Comparison of ENCODE assay signal across 8 cellular contexts in the genomic region with DNA sequence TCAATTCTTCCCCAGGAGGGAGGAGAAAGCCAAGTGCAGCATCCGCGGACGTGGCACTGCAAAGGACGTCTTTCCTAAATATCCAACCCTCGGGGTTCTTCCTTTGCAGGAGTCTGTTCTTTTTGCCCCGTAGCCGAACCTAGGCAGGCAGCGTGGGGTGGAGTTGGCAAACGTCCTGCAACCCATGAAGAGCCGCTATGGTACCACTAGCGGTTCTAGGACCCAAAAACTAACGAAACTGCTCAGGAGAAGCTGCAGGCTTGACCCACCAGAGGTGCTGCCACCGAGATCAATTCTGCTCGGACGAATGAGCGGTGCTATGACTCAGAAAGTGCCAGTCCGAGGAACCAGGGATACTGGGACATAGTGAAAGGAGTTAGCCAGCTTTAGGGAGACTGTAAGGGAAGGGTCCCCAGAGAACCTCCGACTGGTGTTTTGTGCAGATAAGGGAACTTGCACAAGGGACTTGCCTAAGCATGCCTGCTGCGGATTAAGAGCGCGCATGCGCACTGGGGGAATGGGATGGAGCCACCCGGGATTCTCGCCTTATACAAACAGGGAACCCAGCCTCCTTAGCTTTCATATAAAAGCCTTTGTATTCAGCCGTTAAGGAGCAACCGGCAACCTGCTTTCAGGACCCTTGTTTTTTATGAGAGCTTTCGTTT. TPM values are rescaled to one million over a fixed set of nuclear protein-coding genes. Genes with fewer than 3 reads are reported as not detected.
DNase-seq lines count a peak whose midpoint lies in the region; ATAC-seq, FAIRE-seq and TF ChIP-seq lines count a peak whose summit lies in the region.

No MANE protein-coding gene starts in this region.

- TF ChIP-seq CTCF in HFF-Myc (IDR thresholded peaks at IDR 0.05; ENCODE audit: low read depth, low read length, missing control alignments) (no peak), pancreas (IDR thresholded peaks at IDR 0.05) (no peak), upper lobe of right lung (IDR thresholded peaks at IDR 0.05) (no peak)

- FAIRE-seq in pancreas (lab: Jason Lieb, UNC) = no peak

- H3K27me3 Mint-ChIP-seq in activated naive CD8-positive, alpha-beta T cell = no peaks in the 10 kb centered on the region

- peak overlapping the region; percentile 91 for H3K4me3 Mint-ChIP-seq in activated naive CD8-positive, alpha-beta T cell

- H3K4me1 Mint-ChIP-seq in activated naive CD8-positive, alpha-beta T cell (ENCODE audit: low read depth) = peaks cover 37% of the 10 kb centered on the region

- no peaks in the 10 kb centered on the region for H3K9me3 Mint-ChIP-seq in activated naive CD8-positive, alpha-beta T cell (ENCODE audit: low read depth)

- ATAC-seq in SK-N-SH treated with all-trans-retinoic acid at 6 μM for 48 hours = peak; percentile 59
- ATAC-seq in pancreas = peak; percentile 55 to 76 (median 72)
- ATAC-seq in upper lobe of right lung = peak; percentile 68

- H3K9me3 ChIP-seq in pancreas (no peaks in the 10 kb centered on the region), upper lobe of right lung (no peaks in the 10 kb centered on the region)

- H3K36me3 ChIP-seq in pancreas (no peaks in the 10 kb centered on the region), upper lobe of right lung (no peaks in the 10 kb centered on the region)

- H3K4me1 ChIP-seq in pancreas (no peaks in the 10 kb centered on the region), upper lobe of right lung (peaks cover 4% of the 10 kb centered on the region)

- peak overlapping the region; percentile 41 for H3K4me3 ChIP-seq in HFF-Myc (replicated peaks; ENCODE audit: low read depth, low read length)
- peak overlapping the region in 3 of 4 donors; percentile 8 to 46 (median 12) for H3K4me3 ChIP-seq in pancreas
- peak overlapping the region; percentile 48 for H3K4me3 ChIP-seq in upper lobe of right lung

- WGBS in pancreas, 2 donors = 7 to 9% methylated on average over 27 of the region's 27 CpGs

- intact Hi-C loops in cardiac septum (cut with DNase I) = loop anchor here (5.0 kb wide), 2 partner anchors 35 to 55 kb away; a partner anchor contains a TSS
- intact Hi-C loops in pancreas (cut with DNase I) = no loop called here
- intact Hi-C loops in upper lobe of right lung (cut with DNase I) = no loop called here

- peaks cover 10 to 65% (median 14%) of the 10 kb centered on the region in 4 donors for H3K27me3 ChIP-seq in pancreas
- H3K27me3 ChIP-seq in upper lobe of right lung = peaks cover 39% of the 10 kb centered on the region

- H3K27ac Mint-ChIP-seq in activated naive CD8-positive, alpha-beta T cell = peak overlapping the region; percentile 94

- H3K36me3 Mint-ChIP-seq in activated naive CD8-positive, alpha-beta T cell = no peaks in the 10 kb centered on the region

- DNase-seq in DMS53 treated with DMSO at 0.1 percent for 48 hours (lab: John Stamatoyannopoulos, UW; ENCODE audit: unreplicated experiment) = peak; percentile 68
- peak; percentile 79 for DNase-seq in HFF-Myc (ENCODE audit: extremely low read depth, low read depth)
- DNase-seq in NCI-H1105 (lab: John Stamatoyannopoulos, UW) = peak; percentile 82
- DNase-seq in cardiac septum (ENCODE audit: low spot score) = peak; percentile 93
- DNase-seq in pancreas = peak in 5 of 6 donors; percentile 26 to 84 (median 72)
- peak; percentile 90 for DNase-seq in upper lobe of right lung

- H3K27ac ChIP-seq in pancreas (peak overlapping the region in 2 of 4 donors; percentile 71 to 85), upper lobe of right lung (peak overlapping the region; percentile 94)

TF ChIP-seq in SK-N-SH treated with all-trans-retinoic acid at 6 μM for 48 hours, 23 proteins besides CTCF, POLR2A, EP300 and RAD21:
- TF ChIP-seq GLIS3 (CRISPR knock-in tag; IDR thresholded peaks at IDR 0.05) (no peak), BACH2 (CRISPR knock-in tag; IDR thresholded peaks at IDR 0.05; ENCODE audit: borderline replicate concordance) (no peak), SNAI2 (CRISPR knock-in tag; IDR thresholded peaks at IDR 0.05) (no peak), ZFP3 (CRISPR knock-in tag; IDR thresholded peaks at IDR 0.05) (no peak), ISL1 (CRISPR knock-in tag; IDR thresholded peaks at IDR 0.05) (no peak), ARNTL (CRISPR knock-in tag; IDR thresholded peaks at IDR 0.05; ENCODE audit: borderline replicate concordance, low read depth) (no peak), OSR1 (CRISPR knock-in tag; IDR thresholded peaks at IDR 0.05) (no peak), TCF4 (CRISPR knock-in tag; IDR thresholded peaks at IDR 0.05; ENCODE audit: borderline replicate concordance) (no peak), ESRRG (CRISPR knock-in tag; IDR thresholded peaks at IDR 0.05) (no peak), ZNF8 (CRISPR knock-in tag; IDR thresholded peaks at IDR 0.05) (no peak), ZC3H10 (CRISPR knock-in tag; IDR thresholded peaks at IDR 0.05) (no peak), PPARA (CRISPR knock-in tag; IDR thresholded peaks at IDR 0.05; ENCODE audit: borderline replicate concordance) (no peak), ZFP30 (CRISPR knock-in tag; IDR thresholded peaks at IDR 0.05) (no peak)
- TF ChIP-seq, protein P1, sequence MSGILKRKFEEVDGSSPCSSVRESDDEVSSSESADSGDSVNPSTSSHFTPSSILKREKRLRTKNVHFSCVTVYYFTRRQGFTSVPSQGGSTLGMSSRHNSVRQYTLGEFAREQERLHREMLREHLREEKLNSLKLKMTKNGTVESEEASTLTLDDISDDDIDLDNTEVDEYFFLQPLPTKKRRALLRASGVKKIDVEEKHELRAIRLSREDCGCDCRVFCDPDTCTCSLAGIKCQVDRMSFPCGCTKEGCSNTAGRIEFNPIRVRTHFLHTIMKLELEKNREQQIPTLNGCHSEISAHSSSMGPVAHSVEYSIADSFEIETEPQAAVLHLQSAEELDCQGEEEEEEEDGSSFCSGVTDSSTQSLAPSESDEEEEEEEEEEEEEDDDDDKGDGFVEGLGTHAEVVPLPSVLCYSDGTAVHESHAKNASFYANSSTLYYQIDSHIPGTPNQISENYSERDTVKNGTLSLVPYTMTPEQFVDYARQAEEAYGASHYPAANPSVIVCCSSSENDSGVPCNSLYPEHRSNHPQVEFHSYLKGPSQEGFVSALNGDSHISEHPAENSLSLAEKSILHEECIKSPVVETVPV (CRISPR knock-in tag; IDR thresholded peaks at IDR 0.05) = no peak
- TF ChIP-seq, protein P2, sequence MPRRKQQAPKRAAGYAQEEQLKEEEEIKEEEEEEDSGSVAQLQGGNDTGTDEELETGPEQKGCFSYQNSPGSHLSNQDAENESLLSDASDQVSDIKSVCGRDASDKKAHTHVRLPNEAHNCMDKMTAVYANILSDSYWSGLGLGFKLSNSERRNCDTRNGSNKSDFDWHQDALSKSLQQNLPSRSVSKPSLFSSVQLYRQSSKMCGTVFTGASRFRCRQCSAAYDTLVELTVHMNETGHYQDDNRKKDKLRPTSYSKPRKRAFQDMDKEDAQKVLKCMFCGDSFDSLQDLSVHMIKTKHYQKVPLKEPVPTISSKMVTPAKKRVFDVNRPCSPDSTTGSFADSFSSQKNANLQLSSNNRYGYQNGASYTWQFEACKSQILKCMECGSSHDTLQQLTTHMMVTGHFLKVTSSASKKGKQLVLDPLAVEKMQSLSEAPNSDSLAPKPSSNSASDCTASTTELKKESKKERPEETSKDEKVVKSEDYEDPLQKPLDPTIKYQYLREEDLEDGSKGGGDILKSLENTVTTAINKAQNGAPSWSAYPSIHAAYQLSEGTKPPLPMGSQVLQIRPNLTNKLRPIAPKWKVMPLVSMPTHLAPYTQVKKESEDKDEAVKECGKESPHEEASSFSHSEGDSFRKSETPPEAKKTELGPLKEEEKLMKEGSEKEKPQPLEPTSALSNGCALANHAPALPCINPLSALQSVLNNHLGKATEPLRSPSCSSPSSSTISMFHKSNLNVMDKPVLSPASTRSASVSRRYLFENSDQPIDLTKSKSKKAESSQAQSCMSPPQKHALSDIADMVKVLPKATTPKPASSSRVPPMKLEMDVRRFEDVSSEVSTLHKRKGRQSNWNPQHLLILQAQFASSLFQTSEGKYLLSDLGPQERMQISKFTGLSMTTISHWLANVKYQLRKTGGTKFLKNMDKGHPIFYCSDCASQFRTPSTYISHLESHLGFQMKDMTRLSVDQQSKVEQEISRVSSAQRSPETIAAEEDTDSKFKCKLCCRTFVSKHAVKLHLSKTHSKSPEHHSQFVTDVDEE (CRISPR knock-in tag; IDR thresholded peaks at IDR 0.05) = no peak
- TF ChIP-seq, protein P3, sequence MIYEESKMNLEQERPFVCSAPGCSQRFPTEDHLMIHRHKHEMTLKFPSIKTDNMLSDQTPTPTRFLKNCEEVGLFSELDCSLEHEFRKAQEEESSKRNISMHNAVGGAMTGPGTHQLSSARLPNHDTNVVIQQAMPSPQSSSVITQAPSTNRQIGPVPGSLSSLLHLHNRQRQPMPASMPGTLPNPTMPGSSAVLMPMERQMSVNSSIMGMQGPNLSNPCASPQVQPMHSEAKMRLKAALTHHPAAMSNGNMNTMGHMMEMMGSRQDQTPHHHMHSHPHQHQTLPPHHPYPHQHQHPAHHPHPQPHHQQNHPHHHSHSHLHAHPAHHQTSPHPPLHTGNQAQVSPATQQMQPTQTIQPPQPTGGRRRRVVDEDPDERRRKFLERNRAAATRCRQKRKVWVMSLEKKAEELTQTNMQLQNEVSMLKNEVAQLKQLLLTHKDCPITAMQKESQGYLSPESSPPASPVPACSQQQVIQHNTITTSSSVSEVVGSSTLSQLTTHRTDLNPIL (CRISPR knock-in tag; IDR thresholded peaks at IDR 0.05; ENCODE audit: low read depth) = no peak
- TF ChIP-seq, protein P4, sequence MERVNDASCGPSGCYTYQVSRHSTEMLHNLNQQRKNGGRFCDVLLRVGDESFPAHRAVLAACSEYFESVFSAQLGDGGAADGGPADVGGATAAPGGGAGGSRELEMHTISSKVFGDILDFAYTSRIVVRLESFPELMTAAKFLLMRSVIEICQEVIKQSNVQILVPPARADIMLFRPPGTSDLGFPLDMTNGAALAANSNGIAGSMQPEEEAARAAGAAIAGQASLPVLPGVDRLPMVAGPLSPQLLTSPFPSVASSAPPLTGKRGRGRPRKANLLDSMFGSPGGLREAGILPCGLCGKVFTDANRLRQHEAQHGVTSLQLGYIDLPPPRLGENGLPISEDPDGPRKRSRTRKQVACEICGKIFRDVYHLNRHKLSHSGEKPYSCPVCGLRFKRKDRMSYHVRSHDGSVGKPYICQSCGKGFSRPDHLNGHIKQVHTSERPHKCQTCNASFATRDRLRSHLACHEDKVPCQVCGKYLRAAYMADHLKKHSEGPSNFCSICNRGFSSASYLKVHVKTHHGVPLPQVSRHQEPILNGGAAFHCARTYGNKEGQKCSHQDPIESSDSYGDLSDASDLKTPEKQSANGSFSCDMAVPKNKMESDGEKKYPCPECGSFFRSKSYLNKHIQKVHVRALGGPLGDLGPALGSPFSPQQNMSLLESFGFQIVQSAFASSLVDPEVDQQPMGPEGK (CRISPR knock-in tag; IDR thresholded peaks at IDR 0.05; ENCODE audit: borderline replicate concordance) = no peak

RNA-seq across cellular contexts. Expression of a gene that starts 32.7 kb away (rescaled TPM):
- total RNA-seq in cardiac septum (1.2 TPM), pancreas (under 1 TPM; 0.32 to 0.90 (median 0.47) TPM), upper lobe of right lung (4.8 TPM)
- 1 to 10 TPM in 1 of 2 donors, under 1 TPM in 1; 0.87 to 1.9 TPM for polyA plus RNA-seq in pancreas
